1 cellular context compared by ENCODE assay signal in genomic region chr12:19847294-19848059, GRCh38.
TF ChIP-seq lines count a peak whose summit lies in the region.

No MANE protein-coding gene starts in this region.

TF ChIP-seq in SK-N-SH, 30 proteins besides CTCF, POLR2A, EP300 and RAD21 (continued from another document):
- TF ChIP-seq, protein P1, sequence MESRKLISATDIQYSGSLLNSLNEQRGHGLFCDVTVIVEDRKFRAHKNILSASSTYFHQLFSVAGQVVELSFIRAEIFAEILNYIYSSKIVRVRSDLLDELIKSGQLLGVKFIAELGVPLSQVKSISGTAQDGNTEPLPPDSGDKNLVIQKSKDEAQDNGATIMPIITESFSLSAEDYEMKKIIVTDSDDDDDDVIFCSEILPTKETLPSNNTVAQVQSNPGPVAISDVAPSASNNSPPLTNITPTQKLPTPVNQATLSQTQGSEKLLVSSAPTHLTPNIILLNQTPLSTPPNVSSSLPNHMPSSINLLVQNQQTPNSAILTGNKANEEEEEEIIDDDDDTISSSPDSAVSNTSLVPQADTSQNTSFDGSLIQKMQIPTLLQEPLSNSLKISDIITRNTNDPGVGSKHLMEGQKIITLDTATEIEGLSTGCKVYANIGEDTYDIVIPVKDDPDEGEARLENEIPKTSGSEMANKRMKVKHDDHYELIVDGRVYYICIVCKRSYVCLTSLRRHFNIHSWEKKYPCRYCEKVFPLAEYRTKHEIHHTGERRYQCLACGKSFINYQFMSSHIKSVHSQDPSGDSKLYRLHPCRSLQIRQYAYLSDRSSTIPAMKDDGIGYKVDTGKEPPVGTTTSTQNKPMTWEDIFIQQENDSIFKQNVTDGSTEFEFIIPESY (IDR thresholded peaks at IDR 0.05; ENCODE audit: borderline replicate concordance, low read depth): no peak
- no peak for TF ChIP-seq MXI1 (IDR thresholded peaks at IDR 0.05; ENCODE audit: low read depth, low read length)
